22 cellular contexts compared by ENCODE assay signal in genomic region chr17:42334667-42335066, GRCh38. TPM values are rescaled to one million over a fixed set of nuclear protein-coding genes. Genes with fewer than 3 reads are reported as not detected.
DNase-seq lines count a peak whose midpoint lies in the region; ATAC-seq, FAIRE-seq and TF ChIP-seq lines count a peak whose summit lies in the region.
"Had no signal": no experiment of that assay in that cellular context is flagged by ENCODE, and none has a peak within 500 bp of the region (broad histone marks: within the 10 kb centered on the region; RNA-seq: fewer than 3 reads in every experiment).

No MANE protein-coding gene starts in this region.

- BruUV-seq in PC-9 (replicated peaks; lab: Mats Ljungman, UMichigan), result no TSS peak
- BruUV-seq in endothelial cell of umbilical vein (replicated peaks; lab: Mats Ljungman, UMichigan), result no TSS peak

- CTCF ChIA-PET in activated CD8-positive, alpha-beta T cell treated with anti-CD3 and anti-CD28 coated beads for 36 hours (lab: Charles Lee), result interaction anchor here (1.4 to 30.6 kb wide), 3 partner anchors 11 to 65 kb away, joined by 15 to 968 read pairs (median 19); partner anchors contain the start of gene STAT3
- CTCF ChIA-PET in activated CD8-positive, alpha-beta T cell treated with anti-CD3 and anti-CD28 coated beads, Interleukin-2, amount 10 ng/mL, durations not matched to agents 7 days and 5 days (lab: Charles Lee), result interaction anchor here (1.2 to 4.6 kb wide), 8 partner anchors 11 to 71 kb away, joined by 3 to 33 read pairs (median 10); partner anchors contain the start of gene STAT3
- CTCF ChIA-PET in PC-9 (lab: Charles Lee) (interaction anchor here (1.0 kb wide), 1 partner anchor 9 kb away, joined by 3 read pairs; no protein-coding TSS in a partner anchor), endothelial cell of umbilical vein (lab: Charles Lee) (interaction anchor here (1.1 to 1.6 kb wide), 3 partner anchors 20 to 73 kb away, joined by 3 to 7 read pairs (median 3); no protein-coding TSS in a partner anchor)

- H3K4me2 ChIP-seq in PC-9, result no peak overlapping the region
- no peak overlapping the region for H3K4me2 ChIP-seq in endothelial cell of umbilical vein (ENCODE audit: insufficient read depth, low read length)
- H3K4me2 ChIP-seq: smooth muscle cell had no signal

- peaks cover 76% of the 10 kb centered on the region for H3K36me3 Mint-ChIP-seq in activated CD8-positive, alpha-beta T cell treated with anti-CD3 and anti-CD28 coated beads for 36 hours (ENCODE audit: low read depth)
- peaks cover 63% of the 10 kb centered on the region for H3K36me3 Mint-ChIP-seq in activated CD8-positive, alpha-beta T cell treated with anti-CD3 and anti-CD28 coated beads, Interleukin-2, amount 10 ng/mL, durations not matched to agents 7 days and 5 days (ENCODE audit: low read depth)
- H3K36me3 Mint-ChIP-seq in stimulated activated effector memory CD8-positive, alpha-beta T cell treated with anti-CD3 and anti-CD28 coated beads, Interleukin-12 subunit alpha, Interleukin-12 subunit beta, amount 100 ng/mL, for 72 hours, result peaks cover 96% of the 10 kb centered on the region

- H3K27me3 ChIP-seq in PC-9 (ENCODE audit: insufficient read depth, low read depth) (no peaks in the 10 kb centered on the region), endothelial cell of umbilical vein (ENCODE audit: control insufficient read depth in 2 of 2, insufficient read depth in 2 of 2, low read length in 2 of 2) (no peaks in the 10 kb centered on the region)
- H3K27me3 ChIP-seq: ascending aorta, esophagus muscularis mucosa, transverse colon had no signal

- H3K27ac ChIP-seq in PC-9, result no peak overlapping the region
- no peak overlapping the region for H3K27ac ChIP-seq in endothelial cell of umbilical vein (ENCODE audit: insufficient read depth, low read depth, low read length)
- H3K27ac ChIP-seq: ascending aorta, esophagus muscularis mucosa, parathyroid adenoma, transverse colon had no signal

- H3K27ac Mint-ChIP-seq in activated CD8-positive, alpha-beta T cell treated with anti-CD3 and anti-CD28 coated beads for 36 hours, result peak overlapping the region; percentile 80
- no peak overlapping the region for H3K27ac Mint-ChIP-seq in activated CD8-positive, alpha-beta T cell treated with anti-CD3 and anti-CD28 coated beads, Interleukin-2, amount 10 ng/mL, durations not matched to agents 7 days and 5 days
- peak overlapping the region; percentile 65 for H3K27ac Mint-ChIP-seq in stimulated activated effector memory CD8-positive, alpha-beta T cell treated with anti-CD3 and anti-CD28 coated beads, Interleukin-12 subunit alpha, Interleukin-12 subunit beta, amount 100 ng/mL, for 72 hours

- H3K4me3 ChIP-seq in PC-9 (no peak overlapping the region), endothelial cell of umbilical vein (replicated peaks in 1 of 3; ENCODE audit: insufficient read depth in 1 of 3, low read depth in 1 of 3, low read length in 3 of 3) (no peak overlapping the region)
- H3K4me3 ChIP-seq: ascending aorta, esophagus muscularis mucosa, smooth muscle cell, transverse colon had no signal

- no peak for TF ChIP-seq POLR2A in endothelial cell of umbilical vein (IDR thresholded peaks at IDR 0.05; ENCODE audit: low read depth, low read length)

- no peak for ATAC-seq in activated CD8-positive, alpha-beta T cell treated with anti-CD3 and anti-CD28 coated beads for 36 hours
- ATAC-seq in activated CD8-positive, alpha-beta T cell treated with anti-CD3 and anti-CD28 coated beads, Interleukin-2, amount 10 ng/mL, durations not matched to agents 7 days and 5 days, result no peak
- no peak for ATAC-seq in stimulated activated effector memory CD8-positive, alpha-beta T cell treated with anti-CD3 and anti-CD28 coated beads, Interleukin-12 subunit alpha, Interleukin-12 subunit beta, amount 100 ng/mL, for 72 hours
- ATAC-seq: left cardiac atrium; stimulated activated memory B cell treated with anti-CD40 and anti-IgM and Interleukin-4, amounts not matched to agents 10 μg/mL and 1 μg/mL and 100 μg/mL, for 72 hours; T-helper 17 cell had no signal

- no peak for DNase-seq in activated CD8-positive, alpha-beta T cell treated with anti-CD3 and anti-CD28 coated beads for 36 hours
- DNase-seq in activated CD8-positive, alpha-beta T cell treated with anti-CD3 and anti-CD28 coated beads, Interleukin-2, amount 10 ng/mL, durations not matched to agents 7 days and 5 days, result no peak
- no peak for DNase-seq in PC-9
- no peak for DNase-seq in endothelial cell of umbilical vein (ENCODE audit: low read depth, low spot score)
- no peak for DNase-seq in stimulated activated effector memory CD8-positive, alpha-beta T cell treated with anti-CD3 and anti-CD28 coated beads, Interleukin-12 subunit alpha, Interleukin-12 subunit beta, amount 100 ng/mL, for 72 hours (ENCODE audit: low spot score in 2 of 2)
- no peak for DNase-seq in NCI-H1436 (lab: John Stamatoyannopoulos, UW)
- no peak for DNase-seq in UCSD-AML1 (lab: John Stamatoyannopoulos, UW; ENCODE audit: unreplicated experiment)
- no peak for DNase-seq in NCI-H510A (lab: John Stamatoyannopoulos, UW)
- DNase-seq: activated CD4-positive, alpha-beta T cell treated with anti-CD3 and anti-CD28 coated beads for 4 hours; cortex of kidney; left cardiac atrium; NCI-H774; T-helper 17 cell; transverse colon had no signal

- no peak overlapping the region for H2AFZ ChIP-seq in PC-9
- H2AFZ ChIP-seq in endothelial cell of umbilical vein (ENCODE audit: low read depth, low read length), result no peak overlapping the region
- H2AFZ ChIP-seq: parathyroid adenoma had no signal

- H3K79me2 ChIP-seq in PC-9 (ENCODE audit: low read depth) (no peaks in the 10 kb centered on the region), endothelial cell of umbilical vein (ENCODE audit: control insufficient read depth, insufficient read depth, low read length) (peaks cover 1% of the 10 kb centered on the region)
- H3K79me2 ChIP-seq: parathyroid adenoma had no signal

- H3K9me1 ChIP-seq in endothelial cell of umbilical vein (replicated peaks; ENCODE audit: control insufficient read depth, extremely low read depth, insufficient read depth, low read length), result no peaks in the 10 kb centered on the region

- POLR2A ChIA-PET in activated CD8-positive, alpha-beta T cell treated with anti-CD3 and anti-CD28 coated beads for 36 hours (lab: Charles Lee), result interaction anchor here (0.9 to 4.2 kb wide), 5 partner anchors 9 to 64 kb away, joined by 3 to 24 read pairs (median 5); partner anchors contain the start of gene STAT3
- POLR2A ChIA-PET in activated CD8-positive, alpha-beta T cell treated with anti-CD3 and anti-CD28 coated beads, Interleukin-2, amount 10 ng/mL, durations not matched to agents 7 days and 5 days (lab: Charles Lee), result interaction anchor here (2.0 kb wide), 1 partner anchor 54 kb away, joined by 12 read pairs; the partner anchor contains the start of gene STAT3
- POLR2A ChIA-PET in PC-9 (lab: Charles Lee; ENCODE audit: unreplicated experiment) (no interaction called here), endothelial cell of umbilical vein (lab: Charles Lee) (no interaction called here)

- H3K9me3 Mint-ChIP-seq in activated CD8-positive, alpha-beta T cell treated with anti-CD3 and anti-CD28 coated beads for 36 hours, result no peaks in the 10 kb centered on the region
- H3K9me3 Mint-ChIP-seq in activated CD8-positive, alpha-beta T cell treated with anti-CD3 and anti-CD28 coated beads, Interleukin-2, amount 10 ng/mL, durations not matched to agents 7 days and 5 days (ENCODE audit: insufficient read depth), result no peaks in the 10 kb centered on the region
- no peaks in the 10 kb centered on the region for H3K9me3 Mint-ChIP-seq in stimulated activated effector memory CD8-positive, alpha-beta T cell treated with anti-CD3 and anti-CD28 coated beads, Interleukin-12 subunit alpha, Interleukin-12 subunit beta, amount 100 ng/mL, for 72 hours
- H3K9me3 Mint-ChIP-seq: activated T-helper 2 cell treated with anti-CD3 and anti-CD28 coated beads, Interferon-gamma antibody, Interleukin-2, Interleukin-4, amounts not matched to agents 10 μg/mL and 5 μg/mL and 100 μg/mL, durations not matched to agents 14 hours and 24 hours and 36 hours; stimulated activated memory B cell treated with anti-CD40 and anti-IgM and Interleukin-4, amounts not matched to agents 10 μg/mL and 1 μg/mL and 100 μg/mL, for 72 hours had no signal

- H3K9me3 ChIP-seq in PC-9 (ENCODE audit: insufficient read depth, low read depth) (no peaks in the 10 kb centered on the region), endothelial cell of umbilical vein (replicated peaks; ENCODE audit: control insufficient read depth, insufficient read depth, low read length) (no peaks in the 10 kb centered on the region)
- H3K9me3 ChIP-seq: ascending aorta, esophagus muscularis mucosa, transverse colon had no signal

- dilution Hi-C loops in endothelial cell of umbilical vein (cut with MboI; ENCODE audit: extremely low pct_ligation_motif_present, low sequenced_read_pairs), result loop anchor here (25.0 kb wide), 1 partner anchor 178 kb away; no protein-coding TSS in a partner anchor

- no peak overlapping the region for H3K9ac ChIP-seq in endothelial cell of umbilical vein (replicated peaks; ENCODE audit: extremely low read depth, insufficient read depth, low read length)
- H3K9ac ChIP-seq: parathyroid adenoma had no signal

- H3K36me3 ChIP-seq in PC-9 (ENCODE audit: low read depth), result peaks cover 30% of the 10 kb centered on the region
- peaks cover 27 to 39% of the 10 kb centered on the region in 2 experiments for H3K36me3 ChIP-seq in endothelial cell of umbilical vein (ENCODE audit: control insufficient read depth in 2 of 2, extremely low read depth in 1 of 2, insufficient read depth in 2 of 2, low read length in 2 of 2)

- H3K4me1 ChIP-seq in PC-9 (replicated peaks; ENCODE audit: insufficient read depth) (peaks cover 18% of the 10 kb centered on the region), endothelial cell of umbilical vein (ENCODE audit: control insufficient read depth, extremely low read depth, insufficient read depth, low read length) (peaks cover 4% of the 10 kb centered on the region)
- H3K4me1 ChIP-seq: parathyroid adenoma had no signal

- H3F3A ChIP-seq in PC-9 (ENCODE audit: insufficient read depth, low read depth), result peaks cover 32% of the 10 kb centered on the region

- peak; percentile 63 for FAIRE-seq in endothelial cell of umbilical vein (lab: Jason Lieb, UNC)
- FAIRE-seq: G401.6, GM12891 had no signal

- no peaks in the 10 kb centered on the region for H3K9me2 ChIP-seq in PC-9 (ENCODE audit: insufficient read depth)

- H3K27me3 Mint-ChIP-seq in activated CD8-positive, alpha-beta T cell treated with anti-CD3 and anti-CD28 coated beads for 36 hours, result no peaks in the 10 kb centered on the region
- H3K27me3 Mint-ChIP-seq in activated CD8-positive, alpha-beta T cell treated with anti-CD3 and anti-CD28 coated beads, Interleukin-2, amount 10 ng/mL, durations not matched to agents 7 days and 5 days (ENCODE audit: low read depth), result no peaks in the 10 kb centered on the region
- H3K27me3 Mint-ChIP-seq: stimulated activated memory B cell treated with anti-CD40 and anti-IgM and Interleukin-4, amounts not matched to agents 10 μg/mL and 1 μg/mL and 100 μg/mL, for 72 hours; T-helper 17 cell had no signal

- intact Hi-C loops in activated CD8-positive, alpha-beta T cell treated with anti-CD3 and anti-CD28 coated beads for 36 hours (cut with micrococcal nuclease), result no loop called here
- intact Hi-C loops in PC-9 (cut with micrococcal nuclease; ENCODE audit: unreplicated experiment), result no loop called here
- intact Hi-C loops in endothelial cell of umbilical vein (cut with micrococcal nuclease), result no loop called here

- H3K4me1 Mint-ChIP-seq in activated CD8-positive, alpha-beta T cell treated with anti-CD3 and anti-CD28 coated beads for 36 hours (ENCODE audit: low read depth), result peaks cover 53% of the 10 kb centered on the region
- peaks cover 45% of the 10 kb centered on the region for H3K4me1 Mint-ChIP-seq in activated CD8-positive, alpha-beta T cell treated with anti-CD3 and anti-CD28 coated beads, Interleukin-2, amount 10 ng/mL, durations not matched to agents 7 days and 5 days (ENCODE audit: low read depth)
- H3K4me1 Mint-ChIP-seq in stimulated activated effector memory CD8-positive, alpha-beta T cell treated with anti-CD3 and anti-CD28 coated beads, Interleukin-12 subunit alpha, Interleukin-12 subunit beta, amount 100 ng/mL, for 72 hours, result peaks cover 41% of the 10 kb centered on the region

- no peak overlapping the region for H3K4me3 Mint-ChIP-seq in activated CD8-positive, alpha-beta T cell treated with anti-CD3 and anti-CD28 coated beads for 36 hours
- no peak overlapping the region for H3K4me3 Mint-ChIP-seq in activated CD8-positive, alpha-beta T cell treated with anti-CD3 and anti-CD28 coated beads, Interleukin-2, amount 10 ng/mL, durations not matched to agents 7 days and 5 days
- H3K4me3 Mint-ChIP-seq in stimulated activated effector memory CD8-positive, alpha-beta T cell treated with anti-CD3 and anti-CD28 coated beads, Interleukin-12 subunit alpha, Interleukin-12 subunit beta, amount 100 ng/mL, for 72 hours, result no peak overlapping the region
- H3K4me3 Mint-ChIP-seq: stimulated activated memory B cell treated with anti-CD40 and anti-IgM and Interleukin-4, amounts not matched to agents 10 μg/mL and 1 μg/mL and 100 μg/mL, for 72 hours had no signal

- H4K20me1 ChIP-seq in PC-9 (ENCODE audit: insufficient read depth), result no peaks in the 10 kb centered on the region
- H4K20me1 ChIP-seq in endothelial cell of umbilical vein (replicated peaks; ENCODE audit: control insufficient read depth, extremely low read depth, insufficient read depth, low read length), result no peaks in the 10 kb centered on the region

- TF ChIP-seq CTCF in activated CD8-positive, alpha-beta T cell treated with anti-CD3 and anti-CD28 coated beads for 36 hours (IDR thresholded peaks at IDR 0.05), result no peak
- TF ChIP-seq CTCF in PC-9 (conservative IDR thresholded peaks at IDR 0.05) (peak; percentile 37; the same call in 1 of the 2 replicates), endothelial cell of umbilical vein (IDR thresholded peaks at IDR 0.05; ENCODE audit: extremely low read depth in 1 of 2, insufficient read depth in 1 of 2, low read depth in 1 of 2, low read length in 2 of 2) (peak in 1 of 2 donors; percentile 3)

RNA-seq across cellular contexts. Expression of gene STAT5A, which starts 46.4 kb away (rescaled TPM):
- total RNA-seq in activated CD8-positive, alpha-beta T cell treated with anti-CD3 and anti-CD28 coated beads for 36 hours, result 100 to 1,000 TPM; 163 to 190 TPM
- total RNA-seq in activated CD8-positive, alpha-beta T cell treated with anti-CD3 and anti-CD28 coated beads, Interleukin-2, amount 10 ng/mL, durations not matched to agents 7 days and 5 days, result 100 to 1,000 TPM; 117 to 119 TPM
- total RNA-seq in PC-9 (2021) (3.4 and 12.1 TPM in 2 replicates), endothelial cell of umbilical vein (23.4 and 23.6 TPM in 2 replicates)
- polyA plus RNA-seq in endothelial cell of umbilical vein, result 18.0 and 18.2 TPM in 2 replicates
- 13.6 and 13.9 TPM in 2 replicates for polyA plus RNA-seq in endothelial cell of umbilical vein (2011; cell fraction: cytosol; rRNA removed)
- 24.5 and 28.1 TPM in 2 replicates for polyA plus RNA-seq in endothelial cell of umbilical vein (2011; cell fraction: nucleus; rRNA removed)
- polyA plus RNA-seq in endothelial cell of umbilical vein (2012), result 15.8 and 19.2 TPM in 2 replicates
- 30.7 and 33.7 TPM in 2 replicates for polyA minus RNA-seq in endothelial cell of umbilical vein
- polyA minus RNA-seq in endothelial cell of umbilical vein (2011; cell fraction: cytosol; rRNA and poly(A)+ RNA removed), result 9.0 TPM
- 9.1 and 13.5 TPM in 2 replicates for polyA minus RNA-seq in endothelial cell of umbilical vein (2011; cell fraction: nucleus; rRNA and poly(A)+ RNA removed)

RNA-seq across cellular contexts. Expression of gene STAT3, which starts 53.6 kb away (rescaled TPM):
- total RNA-seq in activated CD8-positive, alpha-beta T cell treated with anti-CD3 and anti-CD28 coated beads for 36 hours, result 100 to 1,000 TPM; 276 to 286 TPM
- total RNA-seq in activated CD8-positive, alpha-beta T cell treated with anti-CD3 and anti-CD28 coated beads, Interleukin-2, amount 10 ng/mL, durations not matched to agents 7 days and 5 days, result 100 to 1,000 TPM in 1 of 2 experiments, 10 to 100 TPM in 1; 94.7 to 101 TPM
- total RNA-seq in PC-9 (2021), result 65.2 and 74.6 TPM in 2 replicates
- 108 and 124 TPM in 2 replicates for total RNA-seq in endothelial cell of umbilical vein
- 48.2 and 59.1 TPM in 2 replicates for polyA plus RNA-seq in endothelial cell of umbilical vein
- polyA plus RNA-seq in endothelial cell of umbilical vein (2011; cell fraction: cytosol; rRNA removed), result 53.0 and 53.1 TPM in 2 replicates
- 102 and 117 TPM in 2 replicates for polyA plus RNA-seq in endothelial cell of umbilical vein (2011; cell fraction: nucleus; rRNA removed)
- 74.6 and 78.3 TPM in 2 replicates for polyA plus RNA-seq in endothelial cell of umbilical vein (2012)
- polyA minus RNA-seq in endothelial cell of umbilical vein, result 130 and 144 TPM in 2 replicates
- 55.0 TPM for polyA minus RNA-seq in endothelial cell of umbilical vein (2011; cell fraction: cytosol; rRNA and poly(A)+ RNA removed)
- polyA minus RNA-seq in endothelial cell of umbilical vein (2011; cell fraction: nucleus; rRNA and poly(A)+ RNA removed), result 64.6 and 75.9 TPM in 2 replicates

RNA-seq across cellular contexts. Expression of gene STAT5B, which starts 58.5 kb away (rescaled TPM):
- 100 to 1,000 TPM; 128 to 129 TPM for total RNA-seq in activated CD8-positive, alpha-beta T cell treated with anti-CD3 and anti-CD28 coated beads for 36 hours
- 10 to 100 TPM; 92.7 to 94.4 TPM for total RNA-seq in activated CD8-positive, alpha-beta T cell treated with anti-CD3 and anti-CD28 coated beads, Interleukin-2, amount 10 ng/mL, durations not matched to agents 7 days and 5 days
- total RNA-seq in PC-9 (2021), result 19.5 and 21.1 TPM in 2 replicates
- total RNA-seq in endothelial cell of umbilical vein, result 53.1 and 53.7 TPM in 2 replicates
- polyA plus RNA-seq in endothelial cell of umbilical vein, result 42.0 and 43.3 TPM in 2 replicates
- 28.6 and 34.2 TPM in 2 replicates for polyA plus RNA-seq in endothelial cell of umbilical vein (2011; cell fraction: cytosol; rRNA removed)
- 136 and 143 TPM in 2 replicates for polyA plus RNA-seq in endothelial cell of umbilical vein (2011; cell fraction: nucleus; rRNA removed)
- 30.8 and 35.1 TPM in 2 replicates for polyA plus RNA-seq in endothelial cell of umbilical vein (2012)
- 54.8 and 62.4 TPM in 2 replicates for polyA minus RNA-seq in endothelial cell of umbilical vein
- 30.0 TPM for polyA minus RNA-seq in endothelial cell of umbilical vein (2011; cell fraction: cytosol; rRNA and poly(A)+ RNA removed)
- polyA minus RNA-seq in endothelial cell of umbilical vein (2011; cell fraction: nucleus; rRNA and poly(A)+ RNA removed), result 45.8 and 49.5 TPM in 2 replicates

Comparison
In these comparisons a context has a peak if more than half of its experiments do, and no peak if none do; other contexts are left out.
1. POLR2A ChIA-PET loops: an anchor here in activated CD8-positive, alpha-beta T cell treated with anti-CD3 and anti-CD28 coated beads for 36 hours (0.9 to 4.2 kb wide) and activated CD8-positive, alpha-beta T cell treated with anti-CD3 and anti-CD28 coated beads, Interleukin-2, amount 10 ng/mL, durations not matched to agents 7 days and 5 days (2.0 kb wide); none called in PC-9 and endothelial cell of umbilical vein.